In genomic region chr13:91400094-91400462, GRCh38 we compare ENCODE assay signal across 2 cellular contexts.
TF ChIP-seq lines count a peak whose summit lies in the region.

No MANE protein-coding gene starts in this region.

TF ChIP-seq in GM12878, 131 proteins besides CTCF, POLR2A, EP300 and RAD21:
- TF ChIP-seq RCOR1 (conservative IDR thresholded peaks at IDR 0.05; ENCODE audit: low read depth, low read length) (no peak), SMAD5 (IDR thresholded peaks at IDR 0.05; ENCODE audit: low read depth) (no peak), EZH2 (IDR thresholded peaks at IDR 0.05; ENCODE audit: borderline replicate concordance, control insufficient read depth, low read depth, low read length) (no peak), ZNF217 (IDR thresholded peaks at IDR 0.05) (no peak), ATF7 (IDR thresholded peaks at IDR 0.05; ENCODE audit: low read depth) (no peak), SMARCA5 (IDR thresholded peaks at IDR 0.05) (no peak), JUNB (IDR thresholded peaks at IDR 0.05) (no peak), NRF1 (conservative IDR thresholded peaks at IDR 0.05; ENCODE audit: low read depth, low read length) (no peak), ZNF24 (IDR thresholded peaks at IDR 0.05) (no peak), CBX3 (IDR thresholded peaks at IDR 0.05; ENCODE audit: borderline replicate concordance, low read depth) (no peak), TBL1XR1 (IDR thresholded peaks at IDR 0.05; ENCODE audit: low read depth, low read length) (no peak), NBN (IDR thresholded peaks at IDR 0.05) (no peak), FOXM1 (IDR thresholded peaks at IDR 0.05; ENCODE audit: low read depth, low read length) (no peak), KLF5 (IDR thresholded peaks at IDR 0.05; ENCODE audit: partially characterized antibody) (no peak), ATF3 (IDR thresholded peaks at IDR 0.05; ENCODE audit: borderline replicate concordance, extremely low read depth, low read depth, low read length) (no peak), TCF7 (IDR thresholded peaks at IDR 0.05; ENCODE audit: borderline replicate concordance) (no peak), CHD1 (IDR thresholded peaks at IDR 0.05; ENCODE audit: low read depth, low read length) (no peak)

TF ChIP-seq in neural cell, 6 proteins besides CTCF, POLR2A, EP300 and RAD21:
- TF ChIP-seq SMC3 (conservative IDR thresholded peaks at IDR 0.05; ENCODE audit: poor library complexity) (no peak), EZH2 (IDR thresholded peaks at IDR 0.05; ENCODE audit: borderline replicate concordance, insufficient read depth, low read length, poor library complexity, severe bottlenecking) (no peak), POLR2AphosphoS5 (IDR thresholded peaks at IDR 0.05) (no peak), TAF1 (IDR thresholded peaks at IDR 0.05; ENCODE audit: low read depth) (no peak), REST (IDR thresholded peaks at IDR 0.05; ENCODE audit: borderline replicate concordance) (no peak), MXI1 (conservative IDR thresholded peaks at IDR 0.05; ENCODE audit: poor library complexity, severe bottlenecking) (no peak)
